Comparison of ENCODE assay signal across 12 cellular contexts in genomic region chr1:38064232-38064903, GRCh38. TPM values are rescaled to one million over a fixed set of nuclear protein-coding genes. Genes with fewer than 3 reads are reported as not detected.
DNase-seq lines count a peak whose midpoint lies in the region; ATAC-seq and TF ChIP-seq lines count a peak whose summit lies in the region.
"Had no signal": no experiment of that assay in that cellular context is flagged by ENCODE, and none has a peak within 500 bp of the region (broad histone marks: within the 10 kb centered on the region; RNA-seq: fewer than 3 reads in every experiment).

No MANE protein-coding gene starts in this region.

- no peak overlapping the region for H2BK5ac ChIP-seq in mesenchymal stem cell (ENCODE audit: low read depth, low read length, poor library complexity, severe bottlenecking)

- no peak overlapping the region for H3K23ac ChIP-seq in mesenchymal stem cell (ENCODE audit: low read length in 2 of 2)

- no peaks in the 10 kb centered on the region for H3K9me3 Mint-ChIP-seq in Calu3 (ENCODE audit: low read depth, unreplicated experiment)

- H3K4me3 Mint-ChIP-seq in Calu3 (ENCODE audit: low read depth, unreplicated experiment): no peak overlapping the region

- H2BK120ac ChIP-seq in mesenchymal stem cell (ENCODE audit: low read depth, low read length): no peak overlapping the region

- H4K8ac ChIP-seq in mesenchymal stem cell (ENCODE audit: low read length): no peak overlapping the region

- no peak overlapping the region for H3K18ac ChIP-seq in mesenchymal stem cell (ENCODE audit: low read depth in 1 of 2, low read length in 2 of 2)

- H3K4me1 Mint-ChIP-seq in Calu3 (ENCODE audit: low read depth, unreplicated experiment): no peaks in the 10 kb centered on the region

- CTCF ChIA-PET in Calu3 (lab: Charles Lee): interaction anchor here (0.6 kb wide), 1 partner anchor 799 kb away, joined by 3 read pairs; no protein-coding TSS in a partner anchor

- BruUV-seq in Calu3 (replicated peaks; lab: Mats Ljungman, UMichigan): no TSS peak

- H3K27ac ChIP-seq in mesenchymal stem cell (ENCODE audit: low read length, poor library complexity, severe bottlenecking) (no peak overlapping the region), aorta (ENCODE audit: low read depth in 1 of 2, low read length in 2 of 2) (no peak overlapping the region)
- H3K27ac ChIP-seq: coronary artery, suprapubic skin had no signal

- DNase-seq in Calu3 (peak; percentile 20), NCI-H2227 treated with DMSO at 0.1 percent for 48 hours (lab: John Stamatoyannopoulos, UW) (peak; percentile 16), dermis blood vessel endothelial cell (peak; percentile 16), mesenchymal stem cell (peak; percentile 32), aorta (no peak), DMS53 (lab: John Stamatoyannopoulos, UW) (no peak), SHP77 (lab: John Stamatoyannopoulos, UW) (no peak)
- DNase-seq: C1 segment of cervical spinal cord, NCI-H1105 treated with DMSO at 0.1 percent for 48 hours had no signal

- H3K4me1 ChIP-seq in mesenchymal stem cell (ENCODE audit: control insufficient read depth, insufficient read depth, low read depth, low read length): peaks cover 14% of the 10 kb centered on the region
- H3K4me1 ChIP-seq in aorta (ENCODE audit: control insufficient read depth in 1 of 2, insufficient read depth in 2 of 2, low read length in 2 of 2): no peaks in the 10 kb centered on the region

- H3K9me3 ChIP-seq in mesenchymal stem cell (ENCODE audit: control insufficient read depth, low read length): no peaks in the 10 kb centered on the region
- no peaks in the 10 kb centered on the region for H3K9me3 ChIP-seq in aorta (ENCODE audit: control insufficient read depth, low read length)
- H3K9me3 ChIP-seq: suprapubic skin had no signal

- H4K91ac ChIP-seq in mesenchymal stem cell (ENCODE audit: low read length): no peak overlapping the region

- no peak overlapping the region for H2BK15ac ChIP-seq in mesenchymal stem cell (ENCODE audit: low read depth, poor library complexity, severe bottlenecking)

- H3K36me3 Mint-ChIP-seq in Calu3 (ENCODE audit: insufficient read depth, unreplicated experiment): no peaks in the 10 kb centered on the region

- WGBS in mesenchymal stem cell: 29% methylated on average over 10 of the region's 11 CpGs
- WGBS in aorta, 2 donors: 54 to 55% methylated on average over 11 of the region's 11 CpGs

- H2AK5ac ChIP-seq in mesenchymal stem cell (ENCODE audit: low read length, severe bottlenecking): no peak overlapping the region

- no peak overlapping the region for H3K27ac Mint-ChIP-seq in Calu3 (ENCODE audit: unreplicated experiment)

- no peak overlapping the region for H3K9ac ChIP-seq in mesenchymal stem cell (ENCODE audit: low read length)

- no peak overlapping the region for H3K4me2 ChIP-seq in mesenchymal stem cell (ENCODE audit: low read length, poor library complexity, severe bottlenecking)

- no peaks in the 10 kb centered on the region for H3K79me1 ChIP-seq in mesenchymal stem cell (replicated peaks; ENCODE audit: low read length, poor library complexity, severe bottlenecking)

- H3K4ac ChIP-seq in mesenchymal stem cell (ENCODE audit: low read depth in 1 of 2, low read length in 2 of 2): no peak overlapping the region

- no peak overlapping the region for H2AFZ ChIP-seq in mesenchymal stem cell (ENCODE audit: low read depth, low read length)

- no peak for TF ChIP-seq CTCF in Calu3 (IDR thresholded peaks at IDR 0.05; ENCODE audit: unreplicated experiment)

- intact Hi-C loops in Calu3 (cut with micrococcal nuclease; ENCODE audit: unreplicated experiment) (no loop called here), aorta (cut with DNase I) (no loop called here)

- no peak overlapping the region for H2BK12ac ChIP-seq in mesenchymal stem cell (ENCODE audit: low read length in 2 of 2)

- H3K27me3 Mint-ChIP-seq in Calu3 (ENCODE audit: unreplicated experiment): peaks cover 69% of the 10 kb centered on the region

- H3K4me3 ChIP-seq in mesenchymal stem cell (ENCODE audit: insufficient read depth in 1 of 2, low read depth in 1 of 2, low read length in 2 of 2): peak overlapping the region in 1 of 2 experiments; percentile 27
- no peak overlapping the region for H3K4me3 ChIP-seq in aorta (ENCODE audit: low read length in 2 of 2)
- H3K4me3 ChIP-seq: coronary artery, suprapubic skin had no signal

- H3K27me3 ChIP-seq in mesenchymal stem cell (ENCODE audit: control insufficient read depth in 1 of 2, insufficient read depth in 1 of 2, low read length in 2 of 2) (peaks cover 34 to 46% of the 10 kb centered on the region in 2 experiments), aorta (ENCODE audit: control insufficient read depth in 1 of 2, insufficient read depth in 2 of 2, low read length in 1 of 2) (no peaks in the 10 kb centered on the region)

- ATAC-seq in aorta (ENCODE audit: low FRiP score) (no peak), HG03439 (IDR thresholded peaks at IDR 0.05; ENCODE audit: unreplicated experiment) (no peak)

- no peak overlapping the region for H3K14ac ChIP-seq in mesenchymal stem cell (ENCODE audit: low read length in 2 of 2)

- no peaks in the 10 kb centered on the region for H3K36me3 ChIP-seq in mesenchymal stem cell (ENCODE audit: control insufficient read depth in 1 of 2, insufficient read depth in 2 of 2, low read depth in 1 of 2, low read length in 2 of 2)
- no peaks in the 10 kb centered on the region for H3K36me3 ChIP-seq in aorta (ENCODE audit: control insufficient read depth in 1 of 2, insufficient read depth in 2 of 2, low read length in 1 of 2)
- H3K36me3 ChIP-seq: suprapubic skin had no signal

RNA-seq across cellular contexts. Expression of gene POU3F1, which starts 17.8 kb away (rescaled TPM):
- not detected in 2 replicates for total RNA-seq in Calu3 (2022)
- total RNA-seq in dermis blood vessel endothelial cell: under 0.01 and 0.05 TPM in 2 replicates
- not detected for polyA plus RNA-seq in mesenchymal stem cell (2013, experiment 1 of 2)
- polyA plus RNA-seq in mesenchymal stem cell (2013, experiment 2 of 2): 0.01 TPM
- total RNA-seq in aorta: under 1 TPM; 0.21 to 0.55 TPM
- not detected for polyA plus RNA-seq in aorta

RNA-seq across cellular contexts. Expression of gene UTP11, which starts 51.8 kb away (rescaled TPM):
- total RNA-seq in Calu3 (2022) (38.5 and 43.0 TPM in 2 replicates), dermis blood vessel endothelial cell (47.0 and 47.5 TPM in 2 replicates), aorta (10 to 100 TPM; 28.4 to 28.8 TPM)
- 60.0 TPM for polyA plus RNA-seq in mesenchymal stem cell (2013, experiment 1 of 2)
- polyA plus RNA-seq in mesenchymal stem cell (2013, experiment 2 of 2): 63.6 TPM
- 10 to 100 TPM; 24.2 to 29.9 TPM for polyA plus RNA-seq in aorta

RNA-seq across cellular contexts. Expression of gene FHL3, which starts 59.1 kb away (rescaled TPM):
- total RNA-seq in Calu3 (2022) (16.9 and 20.4 TPM in 2 replicates), dermis blood vessel endothelial cell (12.4 and 20.2 TPM in 2 replicates), aorta (10 to 100 TPM; 43.4 to 67.9 TPM)
- polyA plus RNA-seq in mesenchymal stem cell (2013, experiment 1 of 2): 54.7 TPM
- 53.0 TPM for polyA plus RNA-seq in mesenchymal stem cell (2013, experiment 2 of 2)
- polyA plus RNA-seq in aorta: 10 to 100 TPM; 29.9 to 53.1 TPM

Comparison
In these comparisons a context has a peak if more than half of its experiments do, and no peak if none do; other contexts are left out.
1. DNase-seq: peak in Calu3 (single experiment), NCI-H2227 treated with DMSO at 0.1 percent for 48 hours (single experiment), dermis blood vessel endothelial cell (single experiment) and mesenchymal stem cell (single experiment); none in aorta (0 of 2), DMS53 (single experiment) and SHP77 (0 of 2).